ENCODE assay signal across 20 cellular contexts in the genomic region with DNA sequence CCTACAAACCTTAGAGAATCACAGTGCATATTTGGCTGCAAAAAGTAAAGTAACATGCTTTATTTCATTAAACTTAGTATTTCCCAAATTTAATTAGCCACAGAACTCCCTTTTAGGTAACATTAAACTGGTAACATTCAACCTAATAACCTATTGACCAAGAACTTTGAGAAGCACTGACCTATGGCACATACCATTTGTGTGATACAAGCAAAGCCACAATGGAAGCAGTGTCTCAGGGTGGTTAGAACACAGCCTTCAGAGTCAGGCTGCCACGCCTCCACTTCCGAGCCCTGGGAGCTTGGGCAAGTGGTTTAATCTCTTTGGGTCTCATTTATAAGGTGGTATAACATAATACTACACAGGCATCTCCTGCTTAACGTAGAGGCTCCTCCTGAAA.
A peak's percentile ranks its signal among the peaks of the same experiment; 100 is the strongest.
DNase-seq lines count a peak whose midpoint lies in the region; ATAC-seq and TF ChIP-seq lines count a peak whose summit lies in the region.
"Had no signal": no experiment of that assay in that cellular context is flagged by ENCODE, and none has a peak within 500 bp of the region (broad histone marks: within the 10 kb centered on the region; RNA-seq: fewer than 3 reads in every experiment).

No MANE protein-coding gene starts in this region.

- H3K27ac ChIP-seq in psoas muscle (no peak overlapping the region), spleen (no peak overlapping the region)
- H3K27ac ChIP-seq: C4-2B, GM23248 had no signal

- ATAC-seq in psoas muscle (no peak), GM21717 (IDR thresholded peaks at IDR 0.05; ENCODE audit: unreplicated experiment) (no peak)
- ATAC-seq: GM12878, Panc1 had no signal

- intact Hi-C loops in psoas muscle (cut with DNase I) (no loop called here), spleen (cut with DNase I; ENCODE audit: low total_unique reads) (no loop called here)

- TF ChIP-seq CTCF in AG10803 (conservative IDR thresholded peaks at IDR 0.05; ENCODE audit: low read length), result no peak
- TF ChIP-seq CTCF in psoas muscle (IDR thresholded peaks at IDR 0.05), result no peak
- no peak for TF ChIP-seq CTCF in spleen (IDR thresholded peaks at IDR 0.05 in 8 of 11, conservative IDR thresholded peaks at IDR 0.05 in 3 of 11)

- no peaks in the 10 kb centered on the region for H3K9me3 ChIP-seq in psoas muscle
- no peaks in the 10 kb centered on the region for H3K9me3 ChIP-seq in spleen
- H3K9me3 ChIP-seq: Caco-2 had no signal

- H3K27me3 ChIP-seq in psoas muscle (ENCODE audit: insufficient read depth in 3 of 3, low read length in 2 of 3), result no peaks in the 10 kb centered on the region
- H3K27me3 ChIP-seq in spleen (replicated peaks in 1 of 7), result no peaks in the 10 kb centered on the region

- no peak for TF ChIP-seq POLR2A in spleen (IDR thresholded peaks at IDR 0.05)

- H3K36me3 ChIP-seq in psoas muscle (ENCODE audit: insufficient read depth in 1 of 2, low read depth in 1 of 2) (no peaks in the 10 kb centered on the region), spleen (no peaks in the 10 kb centered on the region)

- H3K4me3 ChIP-seq in AG10803 (ENCODE audit: low read length) (no peak overlapping the region), psoas muscle (no peak overlapping the region), spleen (no peak overlapping the region)
- H3K4me3 ChIP-seq: GM12878, GM23248 had no signal

- DNase-seq in AG10803 (ENCODE audit: low read depth), result peak; percentile 6
- peak; percentile 59 for DNase-seq in HuH-7 (ENCODE audit: low spot score)
- DNase-seq in amniotic epithelial cell (ENCODE audit: low read depth), result peak; percentile 45
- DNase-seq in iris pigment epithelial cell (ENCODE audit: low read depth), result peak; percentile 27
- DNase-seq in psoas muscle, result no peak
- DNase-seq in spleen, result no peak
- no peak for DNase-seq in cerebellum (ENCODE audit: low spot score)
- DNase-seq: DMS53, GM23248, KG1, MM.1S, NCI-H2029, NCI-H2171 treated with DMSO at 0.1 percent for 48 hours, NCI-H774, SHP77 treated with DMSO at 0.1 percent for 48 hours had no signal

- 93 to 96% (median 94%) methylated on average over 3 of the region's 3 CpGs for WGBS in psoas muscle, 3 donors
- 82 to 95% (median 88%) methylated on average over 3 of the region's 3 CpGs for WGBS in spleen, 5 donors

- H3K4me1 ChIP-seq in psoas muscle (no peaks in the 10 kb centered on the region), spleen (no peaks in the 10 kb centered on the region)
- H3K4me1 ChIP-seq: Caco-2 had no signal

Comparison
In these comparisons a context has a peak if more than half of its experiments do, and no peak if none do; other contexts are left out.
1. DNase-seq: peak in AG10803 (single experiment), HuH-7 (single experiment), amniotic epithelial cell (single experiment) and iris pigment epithelial cell (single experiment); none in psoas muscle (0 of 2), spleen (single experiment) and cerebellum (single experiment).